ENCODE assay signal across 8 cellular contexts in the genomic region with DNA sequence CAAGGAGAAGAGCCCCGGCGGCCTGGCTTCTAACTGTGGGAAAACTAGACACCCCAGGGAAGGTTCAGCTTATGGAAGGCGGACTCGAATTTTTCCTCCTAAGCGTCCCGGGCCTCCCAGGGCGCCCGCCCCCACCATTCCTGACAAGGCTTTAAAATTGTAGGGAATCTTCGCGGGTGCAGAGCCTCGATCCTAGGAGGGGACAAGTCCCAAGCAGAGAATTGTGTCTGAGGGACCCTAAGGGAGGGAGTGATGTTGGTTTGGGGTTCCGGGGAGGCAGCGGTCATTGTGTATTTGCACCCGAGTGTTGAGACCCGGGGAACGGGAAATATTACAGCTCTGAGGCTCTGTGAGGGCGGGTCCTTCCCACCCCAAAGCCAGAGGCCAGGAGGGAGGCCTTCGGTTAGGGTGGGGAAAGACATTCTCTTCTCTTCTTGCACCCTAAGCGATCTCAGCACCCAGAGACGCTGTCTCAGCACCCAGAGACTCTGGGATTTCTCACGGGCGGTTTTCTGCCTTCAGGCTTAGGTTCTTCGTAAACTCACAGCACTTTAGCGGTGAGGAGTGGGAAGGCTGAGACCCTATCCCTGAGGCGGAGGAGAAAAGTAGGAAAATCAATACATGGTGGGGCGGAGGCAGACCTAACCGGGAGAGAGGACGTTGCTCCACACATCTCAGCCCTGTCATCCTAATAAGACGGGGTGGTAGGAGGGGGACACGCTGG. TPM values are rescaled to one million over a fixed set of nuclear protein-coding genes. Genes with fewer than 3 reads are reported as not detected.
DNase-seq lines count a peak whose midpoint lies in the region; ATAC-seq and TF ChIP-seq lines count a peak whose summit lies in the region.
"Had no signal": no experiment of that assay in that cellular context is flagged by ENCODE, and none has a peak within 500 bp of the region (broad histone marks: within the 10 kb centered on the region; RNA-seq: fewer than 3 reads in every experiment).

No MANE protein-coding gene starts in this region.

- H3K27ac ChIP-seq in WERI-Rb-1: no peak overlapping the region
- H3K27ac ChIP-seq in gastroesophageal sphincter: peak overlapping the region; percentile 48 to 97 (median 92)

- TF ChIP-seq CTCF in GM13977 (IDR thresholded peaks at IDR 0.05; ENCODE audit: extremely low read depth, insufficient read depth, missing control alignments) (no peak), WERI-Rb-1 (IDR thresholded peaks at IDR 0.05; ENCODE audit: low read depth, low read length) (no peak), gastroesophageal sphincter (IDR thresholded peaks at IDR 0.05) (no peak)

- no peak for TF ChIP-seq EP300 in gastroesophageal sphincter (IDR thresholded peaks at IDR 0.05)

- H3K4me1 ChIP-seq in gastroesophageal sphincter: peaks cover 0 to 83% (median 25%) of the 10 kb centered on the region in 3 donors

- in situ Hi-C loops in GM13977 (cut with MboI; ENCODE audit: low pct_unique_long_range_greater_than_20kb, low sequenced_read_pairs, unreplicated experiment): loop anchor here (10.0 to 25.0 kb wide), 3 partner anchors 504 to 839 kb away; no protein-coding TSS in a partner anchor

- WGBS in gastroesophageal sphincter (ENCODE audit: low coverage in 1 of 2), 2 donors: 39 to 41% methylated on average over 3 to 5 of the region's 30 CpGs

- H3K27me3 ChIP-seq in WERI-Rb-1 (ENCODE audit: insufficient read depth, low read depth, severe bottlenecking) (peaks cover 73% of the 10 kb centered on the region), gastroesophageal sphincter (peaks cover 24% of the 10 kb centered on the region)

- DNase-seq in GM13977 (ENCODE audit: low spot score): peak; percentile 26
- no peak for DNase-seq in WERI-Rb-1
- peak; percentile 66 for DNase-seq in retina
- DNase-seq in stimulated activated CD4-positive, alpha-beta T cell treated with anti-CD3 and anti-CD28 coated beads, Interleukin-1b, Interleukin-23, amount 100 ng/mL, for 48 hours: no peak
- DNase-seq in left lobe of liver (ENCODE audit: low spot score): no peak
- DNase-seq in AG08396 (ENCODE audit: low spot score): no peak
- DNase-seq: GF-D8 had no signal

- H3K9me3 ChIP-seq in WERI-Rb-1 (ENCODE audit: severe bottlenecking) (peaks cover 15% of the 10 kb centered on the region), gastroesophageal sphincter (no peaks in the 10 kb centered on the region)

- no peak for TF ChIP-seq POLR2A in gastroesophageal sphincter (IDR thresholded peaks at IDR 0.05)

- H3K36me3 ChIP-seq in WERI-Rb-1: no peaks in the 10 kb centered on the region; the same call in 1 of the 2 replicates
- peaks cover 0 to 32% of the 10 kb centered on the region in 2 donors for H3K36me3 ChIP-seq in gastroesophageal sphincter

- ATAC-seq in gastroesophageal sphincter (no peak), left lobe of liver (no peak)

- H3K4me3 ChIP-seq in WERI-Rb-1 (ENCODE audit: low read depth, low read length): peak overlapping the region; percentile 27
- H3K4me3 ChIP-seq in gastroesophageal sphincter: peak overlapping the region in 1 of 2 donors; percentile 38

RNA-seq across cellular contexts. Expression of gene OSR1, which starts 7.6 kb away (rescaled TPM):
- 10 to 100 TPM; 30.7 to 75.0 (median 50.7) TPM for total RNA-seq in gastroesophageal sphincter
- total RNA-seq in left lobe of liver: 0.18 TPM

Comparison
In these comparisons a context has a peak if more than half of its experiments do, and no peak if none do; other contexts are left out.
1. DNase-seq: peak in GM13977 (single experiment) and retina (single experiment); none in WERI-Rb-1 (single experiment), stimulated activated CD4-positive, alpha-beta T cell treated with anti-CD3 and anti-CD28 coated beads, Interleukin-1b, Interleukin-23, amount 100 ng/mL, for 48 hours (single experiment), left lobe of liver (single experiment) and AG08396 (single experiment).
2. RNA of gene OSR1, which starts 7.6 kb away (total RNA-seq): 30.7 to 75.0 TPM in gastroesophageal sphincter; 0.18 TPM in left lobe of liver (single experiment); every median in the first group is over 10 times any median in the second.